In genomic region chr11:47143322-47143721, GRCh38 we compare ENCODE assay signal across 13 cellular contexts. TPM values are rescaled to one million over a fixed set of nuclear protein-coding genes. Genes with fewer than 3 reads are reported as not detected.
DNase-seq lines count a peak whose midpoint lies in the region; ATAC-seq and TF ChIP-seq lines count a peak whose summit lies in the region.
"Had no signal": no experiment of that assay in that cellular context is flagged by ENCODE, and none has a peak within 500 bp of the region (broad histone marks: within the 10 kb centered on the region; RNA-seq: fewer than 3 reads in every experiment).

No MANE protein-coding gene starts in this region.

- DNase-seq in AG10803 (ENCODE audit: low read depth) (peak; percentile 85), NCI-H1694 (lab: John Stamatoyannopoulos, UW) (peak; percentile 42), choroid plexus epithelial cell (ENCODE audit: low read depth) (peak; percentile 92), lung microvascular endothelial cell (ENCODE audit: low read depth in 2 of 2) (peak; percentile 41 to 72), NCI-H226 (no peak)
- DNase-seq in activated T-cell treated with anti-CD3 and anti-CD28 coated beads, Interleukin-2, amount 50 U/mL, for 24 hours: no peak
- no peak for DNase-seq in stimulated activated CD4-positive, alpha-beta T cell treated with anti-CD3 and anti-CD28 coated beads, Interleukin-15, amount 100 ng/mL, for 24 hours
- DNase-seq: activated CD4-positive, alpha-beta T cell treated with anti-CD3 and anti-CD28 coated beads, Interleukin-2, amount 50 U/mL, for 1 hour; effector CD8-positive, alpha-beta T cell; NCI-H510A; stimulated activated CD8-positive, alpha-beta memory T cell treated with anti-CD3 and anti-CD28 coated beads, Interleukin-4, amount 100 ng/mL, for 48 hours had no signal

- no peak for ATAC-seq in GM18519 (IDR thresholded peaks at IDR 0.05; ENCODE audit: low FRiP score, unreplicated experiment)

- H3K27me3 Mint-ChIP-seq in activated T-cell treated with anti-CD3 and anti-CD28 coated beads, Interleukin-2, amount 50 U/mL, for 24 hours: no peaks in the 10 kb centered on the region

- H3K4me3 ChIP-seq in AG10803 (ENCODE audit: low read length) (no peak overlapping the region), choroid plexus epithelial cell (ENCODE audit: low read depth, low read length) (no peak overlapping the region)
- H3K4me3 ChIP-seq: neural progenitor cell had no signal

- TF ChIP-seq CTCF in AG10803 (conservative IDR thresholded peaks at IDR 0.05; ENCODE audit: low read length): no peak
- TF ChIP-seq CTCF in choroid plexus epithelial cell (conservative IDR thresholded peaks at IDR 0.05; ENCODE audit: low read depth, low read length): no peak

- H3K27ac Mint-ChIP-seq in activated T-cell treated with anti-CD3 and anti-CD28 coated beads, Interleukin-2, amount 50 U/mL, for 24 hours: no peak overlapping the region

- H3K4me1 Mint-ChIP-seq in activated T-cell treated with anti-CD3 and anti-CD28 coated beads, Interleukin-2, amount 50 U/mL, for 24 hours (ENCODE audit: low read depth): no peaks in the 10 kb centered on the region

- H3K9me3 Mint-ChIP-seq in activated T-cell treated with anti-CD3 and anti-CD28 coated beads, Interleukin-2, amount 50 U/mL, for 24 hours: no peaks in the 10 kb centered on the region
- H3K9me3 Mint-ChIP-seq: neural progenitor cell had no signal

- peaks cover 11% of the 10 kb centered on the region for H3K36me3 Mint-ChIP-seq in activated T-cell treated with anti-CD3 and anti-CD28 coated beads, Interleukin-2, amount 50 U/mL, for 24 hours (ENCODE audit: low read depth)

- no peak overlapping the region for H3K4me3 Mint-ChIP-seq in activated T-cell treated with anti-CD3 and anti-CD28 coated beads, Interleukin-2, amount 50 U/mL, for 24 hours
- H3K4me3 Mint-ChIP-seq: neural progenitor cell had no signal

RNA-seq across cellular contexts. Expression of gene ARFGAP2, which starts 33.4 kb away (rescaled TPM):
- total RNA-seq in lung microvascular endothelial cell: 57.5 and 69.8 TPM in 2 replicates

RNA-seq across cellular contexts. Expression of gene PACSIN3, which starts 42.9 kb away (rescaled TPM):
- total RNA-seq in lung microvascular endothelial cell: 12.9 and 17.9 TPM in 2 replicates

Comparison
In these comparisons a context has a peak if more than half of its experiments do, and no peak if none do; other contexts are left out.
1. DNase-seq: peak in AG10803 (single experiment), NCI-H1694 (single experiment), choroid plexus epithelial cell (single experiment) and lung microvascular endothelial cell (2 of 2); none in activated T-cell treated with anti-CD3 and anti-CD28 coated beads, Interleukin-2, amount 50 U/mL, for 24 hours (single experiment), NCI-H226 (single experiment) and stimulated activated CD4-positive, alpha-beta T cell treated with anti-CD3 and anti-CD28 coated beads, Interleukin-15, amount 100 ng/mL, for 24 hours (single experiment).